Comparison of ENCODE assay signal across 18 cellular contexts in the genomic region with DNA sequence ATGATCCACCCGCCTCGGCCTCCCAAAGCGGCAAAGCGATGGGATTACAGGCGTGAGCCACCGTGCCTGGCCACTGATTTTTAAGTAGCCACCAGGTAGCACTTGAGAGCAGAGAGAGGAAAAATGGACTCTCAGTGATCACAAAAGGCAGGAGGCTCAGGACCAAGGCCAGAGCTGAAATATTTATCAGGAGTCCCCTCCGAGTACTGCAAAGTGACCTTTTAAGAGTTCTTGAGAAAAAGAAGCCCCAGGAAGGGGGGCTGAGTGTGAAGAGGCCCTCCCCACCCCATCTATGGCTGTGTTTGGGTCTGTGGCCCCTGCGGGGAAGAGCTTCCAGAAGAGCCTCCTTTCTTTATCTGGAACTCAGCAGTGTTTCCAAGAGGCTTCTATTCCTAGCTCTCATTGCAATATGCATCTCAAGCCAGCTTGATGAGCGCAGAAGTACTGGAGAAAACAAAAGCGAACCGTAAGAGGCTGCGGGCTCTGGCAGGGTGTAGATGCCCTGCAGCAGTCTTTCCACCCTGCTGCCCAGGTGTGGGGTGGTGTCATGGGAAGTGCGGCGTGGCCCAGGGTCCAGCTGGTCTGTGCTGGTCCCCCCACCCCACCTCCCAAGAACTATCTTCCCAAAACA.
DNase-seq lines count a peak whose midpoint lies in the region; ATAC-seq and TF ChIP-seq lines count a peak whose summit lies in the region.
"Had no signal": no experiment of that assay in that cellular context is flagged by ENCODE, and none has a peak within 500 bp of the region (broad histone marks: within the 10 kb centered on the region; RNA-seq: fewer than 3 reads in every experiment).

No MANE protein-coding gene starts in this region.

- no peak overlapping the region for H3K9ac ChIP-seq in HUES48 (ENCODE audit: low read depth, low read length)
- no peak overlapping the region for H3K9ac ChIP-seq in neural progenitor cell

- DNase-seq in GM23338 (ENCODE audit: low spot score) (no peak), neural progenitor cell (ENCODE audit: low spot score) (no peak), dedifferentiated amniotic fluid mesenchymal stem cell (ENCODE audit: extremely low spot score) (no peak), NCI-H1092 (lab: John Stamatoyannopoulos, UW) (no peak)
- DNase-seq in central memory CD8-positive, alpha-beta T cell (ENCODE audit: low spot score in 2 of 2), result no peak
- DNase-seq in stimulated activated CD4-positive, alpha-beta T cell treated with anti-CD3 and anti-CD28 coated beads, Interleukin-4, amount 100 ng/mL, for 4 hours, result no peak
- DNase-seq: ACHN, DND-41, GDM1, KG1, NCI-H1417 treated with DMSO at 0.1 percent for 48 hours, NCI-H1930, NCI-H2171, NCI-H526 treated with DMSO at 0.1 percent for 48 hours, SW 1271 had no signal

- H3K27me3 ChIP-seq in GM23338 (ENCODE audit: insufficient read depth) (no peaks in the 10 kb centered on the region), HUES48 (ENCODE audit: control insufficient read depth, insufficient read depth, low read length) (no peaks in the 10 kb centered on the region), neural progenitor cell (no peaks in the 10 kb centered on the region)

- H3K79me2 ChIP-seq in GM23338 (replicated peaks; ENCODE audit: insufficient read depth) (no peaks in the 10 kb centered on the region), neural progenitor cell (ENCODE audit: low read depth) (no peaks in the 10 kb centered on the region)

- H3K36me3 ChIP-seq in GM23338 (ENCODE audit: insufficient read depth) (peaks cover 2% of the 10 kb centered on the region; the same call in 1 of the 2 replicates), HUES48 (ENCODE audit: control insufficient read depth, insufficient read depth, low read length) (no peaks in the 10 kb centered on the region), neural progenitor cell (no peaks in the 10 kb centered on the region)

- H3K27me3 Mint-ChIP-seq in GM23338 (ENCODE audit: insufficient read depth, low read depth, poor library complexity), result peaks cover 22% of the 10 kb centered on the region
- peaks cover 25% of the 10 kb centered on the region for H3K27me3 Mint-ChIP-seq in central memory CD8-positive, alpha-beta T cell
- H3K27me3 Mint-ChIP-seq in neural progenitor cell (ENCODE audit: insufficient read depth, low read depth), result peaks cover 8% of the 10 kb centered on the region

- no peak overlapping the region for H3K4me2 ChIP-seq in GM23338
- no peak overlapping the region for H3K4me2 ChIP-seq in neural progenitor cell

- H2AFZ ChIP-seq in GM23338 (0 out of 2 replicates have a peak overlapping the region, but pooled peaks have one; percentile 69), neural progenitor cell (replicated peaks) (peak overlapping the region; percentile 17)

- peaks cover 4% of the 10 kb centered on the region for H3K9me3 ChIP-seq in HUES48 (ENCODE audit: control insufficient read depth, insufficient read depth, low read length)
- H3K9me3 ChIP-seq in neural progenitor cell (ENCODE audit: low read depth), result no peaks in the 10 kb centered on the region

- no peaks in the 10 kb centered on the region for H3K9me2 ChIP-seq in GM23338 (ENCODE audit: insufficient read depth)

- H3F3A ChIP-seq in GM23338 (replicated peaks; ENCODE audit: low read depth) (no peaks in the 10 kb centered on the region), neural progenitor cell (ENCODE audit: low read depth) (no peaks in the 10 kb centered on the region)

- ATAC-seq in GM23338, result peak; percentile 46
- ATAC-seq in central memory CD8-positive, alpha-beta T cell (replicated peaks; ENCODE audit: extremely low read depth, poor library complexity, severe bottlenecking), result no peak
- ATAC-seq: Right ventricle myocardium inferior had no signal

- H3K36me3 Mint-ChIP-seq in GM23338 (ENCODE audit: low read depth) (peaks cover 14% of the 10 kb centered on the region), neural progenitor cell (no peaks in the 10 kb centered on the region)
- H3K36me3 Mint-ChIP-seq in central memory CD8-positive, alpha-beta T cell (ENCODE audit: insufficient read depth), result no peaks in the 10 kb centered on the region

- H3K27ac ChIP-seq in GM23338 (ENCODE audit: low read depth) (no peak overlapping the region), HUES48 (ENCODE audit: low read depth, low read length) (peak overlapping the region; percentile 14), neural progenitor cell (no peak overlapping the region)
- H3K27ac ChIP-seq: C4-2B had no signal

- H3K9me3 Mint-ChIP-seq in GM23338 (peaks cover 18% of the 10 kb centered on the region), neural progenitor cell (peaks cover 5% of the 10 kb centered on the region)
- no peaks in the 10 kb centered on the region for H3K9me3 Mint-ChIP-seq in central memory CD8-positive, alpha-beta T cell

- H4K20me1 ChIP-seq in GM23338 (replicated peaks; ENCODE audit: insufficient read depth), result no peaks in the 10 kb centered on the region
- no peaks in the 10 kb centered on the region for H4K20me1 ChIP-seq in neural progenitor cell (ENCODE audit: low read depth)

- H3K4me3 Mint-ChIP-seq in GM23338, result no peak overlapping the region
- peak overlapping the region; percentile 55 for H3K4me3 Mint-ChIP-seq in central memory CD8-positive, alpha-beta T cell
- no peak overlapping the region for H3K4me3 Mint-ChIP-seq in neural progenitor cell

- H3K4me1 ChIP-seq in GM23338 (ENCODE audit: insufficient read depth) (peaks cover 11% of the 10 kb centered on the region), HUES48 (ENCODE audit: control insufficient read depth, insufficient read depth, low read length) (peaks cover 20% of the 10 kb centered on the region), neural progenitor cell (no peaks in the 10 kb centered on the region)

- no peak overlapping the region for H3K27ac Mint-ChIP-seq in GM23338
- H3K27ac Mint-ChIP-seq in central memory CD8-positive, alpha-beta T cell (ENCODE audit: low read depth), result no peak overlapping the region
- no peak overlapping the region for H3K27ac Mint-ChIP-seq in neural progenitor cell

- TF ChIP-seq CTCF in GM23338 (conservative IDR thresholded peaks at IDR 0.05; ENCODE audit: low read depth in 2 of 2) (peak in 1 of 2 experiments; percentile 16; a peak in 1 of 4 replicates), neural progenitor cell (IDR thresholded peaks at IDR 0.05) (peak; percentile 8)

- H3K4me1 Mint-ChIP-seq in GM23338, result peaks cover 25% of the 10 kb centered on the region
- H3K4me1 Mint-ChIP-seq in central memory CD8-positive, alpha-beta T cell, result no peaks in the 10 kb centered on the region
- H3K4me1 Mint-ChIP-seq in neural progenitor cell, result peaks cover 10% of the 10 kb centered on the region

- H3K4me3 ChIP-seq in GM23338 (no peak overlapping the region), HUES48 (ENCODE audit: low read depth, low read length) (no peak overlapping the region), neural progenitor cell (no peak overlapping the region)

TF ChIP-seq in GM23338, 12 proteins besides CTCF, POLR2A, EP300 and RAD21:
- TF ChIP-seq EZH2 (IDR thresholded peaks at IDR 0.05; ENCODE audit: low read depth, unreplicated experiment) (no peak), REST (IDR thresholded peaks at IDR 0.05; ENCODE audit: unreplicated experiment) (peak; percentile 41)
